Comparison of ENCODE assay signal across 8 cellular contexts in genomic region chr3:192819001-192819569, GRCh38.
DNase-seq lines count a peak whose midpoint lies in the region; ATAC-seq and TF ChIP-seq lines count a peak whose summit lies in the region.

No MANE protein-coding gene starts in this region.

- peaks cover 1% of the 10 kb centered on the region for H3K27me3 Mint-ChIP-seq in glutamatergic neuron (ENCODE audit: unreplicated experiment)

- peaks cover 62% of the 10 kb centered on the region for H3K4me1 Mint-ChIP-seq in glutamatergic neuron (ENCODE audit: low read depth, unreplicated experiment)

- no peaks in the 10 kb centered on the region for H3K36me3 Mint-ChIP-seq in glutamatergic neuron (ENCODE audit: unreplicated experiment)

- no peaks in the 10 kb centered on the region for H3K36me3 ChIP-seq in thoracic aorta

- TF ChIP-seq CTCF in glutamatergic neuron (IDR thresholded peaks at IDR 0.05; ENCODE audit: partially characterized antibody, unreplicated experiment) (no peak), thoracic aorta (IDR thresholded peaks at IDR 0.05) (no peak)

- no peaks in the 10 kb centered on the region for H3K27me3 ChIP-seq in thoracic aorta (replicated peaks; ENCODE audit: insufficient read depth)

- peak; percentile 76 for ATAC-seq in HG02798 (IDR thresholded peaks at IDR 0.05; ENCODE audit: poor library complexity, unreplicated experiment)
- ATAC-seq in thoracic aorta (ENCODE audit: insufficient number of reproducible peaks, low FRiP score, low read depth) = peak; percentile 77

- H3K4me3 ChIP-seq in thoracic aorta = no peak overlapping the region

- peaks cover 7% of the 10 kb centered on the region for H3K9me3 Mint-ChIP-seq in glutamatergic neuron (ENCODE audit: unreplicated experiment)

- DNase-seq in GM04504 (ENCODE audit: low read depth) (peak; percentile 58), glutamatergic neuron (no peak), thoracic aorta (ENCODE audit: low spot score) (no peak), NCI-H345 (lab: John Stamatoyannopoulos, UW) (no peak), UCSD-AML1 (lab: John Stamatoyannopoulos, UW; ENCODE audit: unreplicated experiment) (no peak), activated gamma-delta T cell (lab: John Stamatoyannopoulos, UW) (no peak)
- DNase-seq in activated CD4-positive, alpha-beta T cell treated with anti-CD3 and anti-CD28 coated beads, Interleukin-2, amount 50 U/mL, for 1 hour = peak; percentile 24

- H3K4me3 Mint-ChIP-seq in glutamatergic neuron (ENCODE audit: unreplicated experiment) = peak overlapping the region; percentile 31

- peak overlapping the region; percentile 17 for H3K27ac Mint-ChIP-seq in glutamatergic neuron (ENCODE audit: unreplicated experiment)

- H3K4me1 ChIP-seq in thoracic aorta (ENCODE audit: control insufficient read depth in 1 of 2, low read depth in 2 of 2) = peaks cover 8 to 15% of the 10 kb centered on the region in 2 donors

- no peaks in the 10 kb centered on the region for H3K9me3 ChIP-seq in thoracic aorta

- H3K27ac ChIP-seq in thoracic aorta = no peak overlapping the region

Comparison
In these comparisons a context has a peak if more than half of its experiments do, and no peak if none do; other contexts are left out.
1. DNase-seq: peak in GM04504 (single experiment) and activated CD4-positive, alpha-beta T cell treated with anti-CD3 and anti-CD28 coated beads, Interleukin-2, amount 50 U/mL, for 1 hour (single experiment); none in glutamatergic neuron (single experiment), thoracic aorta (single experiment), NCI-H345 (single experiment), UCSD-AML1 (single experiment) and activated gamma-delta T cell (single experiment).